1 cellular context compared by ENCODE assay signal in the genomic region with DNA sequence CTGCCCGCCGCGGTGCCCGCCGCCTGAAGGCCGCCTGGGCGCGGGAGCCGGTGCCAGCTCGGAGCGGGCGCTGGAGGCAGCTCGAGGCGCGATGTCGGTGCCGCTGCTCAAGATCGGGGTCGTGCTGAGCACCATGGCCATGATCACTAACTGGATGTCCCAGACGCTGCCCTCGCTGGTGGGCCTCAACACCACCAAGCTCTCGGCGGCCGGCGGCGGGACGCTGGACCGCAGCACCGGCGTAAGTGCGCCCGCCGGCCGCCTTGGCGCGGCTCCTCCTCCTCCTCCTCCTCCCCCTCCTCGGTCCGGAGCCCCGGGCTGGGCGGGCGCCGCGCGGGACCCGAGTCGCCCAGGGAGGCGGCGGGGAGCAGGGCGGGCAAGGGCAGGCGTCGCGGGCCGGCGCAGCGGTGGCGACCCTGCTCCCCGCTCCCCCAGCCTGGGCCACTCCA.
TF ChIP-seq lines count a peak whose summit lies in the region.

No MANE protein-coding gene starts in this region.

TF ChIP-seq in IMR-90, 13 proteins besides CTCF, POLR2A, EP300 and RAD21 (continued from another document):
- TF ChIP-seq, protein P1, sequence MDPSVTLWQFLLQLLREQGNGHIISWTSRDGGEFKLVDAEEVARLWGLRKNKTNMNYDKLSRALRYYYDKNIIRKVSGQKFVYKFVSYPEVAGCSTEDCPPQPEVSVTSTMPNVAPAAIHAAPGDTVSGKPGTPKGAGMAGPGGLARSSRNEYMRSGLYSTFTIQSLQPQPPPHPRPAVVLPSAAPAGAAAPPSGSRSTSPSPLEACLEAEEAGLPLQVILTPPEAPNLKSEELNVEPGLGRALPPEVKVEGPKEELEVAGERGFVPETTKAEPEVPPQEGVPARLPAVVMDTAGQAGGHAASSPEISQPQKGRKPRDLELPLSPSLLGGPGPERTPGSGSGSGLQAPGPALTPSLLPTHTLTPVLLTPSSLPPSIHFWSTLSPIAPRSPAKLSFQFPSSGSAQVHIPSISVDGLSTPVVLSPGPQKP (IDR thresholded peaks at IDR 0.05; ENCODE audit: borderline replicate concordance, low read depth, low read length), result no peak
- TF ChIP-seq CHD1 (IDR thresholded peaks at IDR 0.05; ENCODE audit: low read depth, low read length), result no peak
- TF ChIP-seq MAFK (IDR thresholded peaks at IDR 0.05; ENCODE audit: low read depth, low read length), result no peak
- TF ChIP-seq SMC3 (IDR thresholded peaks at IDR 0.05; ENCODE audit: low read depth, low read length), result no peak
- TF ChIP-seq CEBPB (IDR thresholded peaks at IDR 0.05; ENCODE audit: low read depth, low read length), result no peak
- TF ChIP-seq RCOR1 (IDR thresholded peaks at IDR 0.05; ENCODE audit: insufficient replicate concordance, low read length), result no peak
